Comparison of ENCODE assay signal across 7 cellular contexts in genomic region chr3:13998831-13999230, GRCh38.
"Had no signal": no experiment of that assay in that cellular context is flagged by ENCODE, and none has a peak within 500 bp of the region (broad histone marks: within the 10 kb centered on the region; RNA-seq: fewer than 3 reads in every experiment).

No MANE protein-coding gene starts in this region.

- FAIRE-seq: HepG2, HTR-8/SVneo had no signal

- ATAC-seq: HepG2 had no signal

- DNase-seq: IMR-90, KBM-7, KG1 had no signal

- H3K9ac ChIP-seq: KMS-11 had no signal

- H3K4me2 ChIP-seq: KMS-11 had no signal

- H3K27ac ChIP-seq: HL-60, KMS-11 had no signal
